9 cellular contexts compared by ENCODE assay signal in the genomic region with DNA sequence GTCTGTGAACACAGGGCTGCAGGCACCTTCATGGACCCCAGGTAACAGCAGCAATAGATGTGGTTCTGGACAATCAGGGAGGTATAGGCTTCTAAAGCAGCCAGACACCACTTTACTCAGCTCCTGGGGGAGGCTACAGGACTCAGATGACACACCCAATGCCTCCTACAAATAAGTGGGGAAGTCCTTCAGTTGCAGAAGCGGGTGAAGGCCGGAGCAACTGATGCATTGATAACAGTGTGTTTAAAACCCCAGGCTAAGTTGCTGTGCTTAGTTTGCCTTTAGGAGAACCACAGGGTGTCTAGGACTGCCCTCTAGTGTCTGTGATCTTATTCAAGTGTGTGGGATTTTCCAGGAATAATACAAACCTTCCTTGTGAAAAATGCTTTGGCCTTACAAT. TPM values are rescaled to one million over a fixed set of nuclear protein-coding genes. Genes with fewer than 3 reads are reported as not detected.
A peak's percentile ranks its signal among the peaks of the same experiment; 100 is the strongest.
DNase-seq lines count a peak whose midpoint lies in the region; ATAC-seq and TF ChIP-seq lines count a peak whose summit lies in the region.
"Had no signal": no experiment of that assay in that cellular context is flagged by ENCODE, and none has a peak within 500 bp of the region (broad histone marks: within the 10 kb centered on the region; RNA-seq: fewer than 3 reads in every experiment).

No MANE protein-coding gene starts in this region.

- H3K36me3 ChIP-seq in HCT116 (ENCODE audit: control insufficient read depth in 1 of 2, insufficient read depth in 2 of 2, low read length in 2 of 2) (no peaks in the 10 kb centered on the region), SK-N-SH (replicated peaks in 1 of 2; ENCODE audit: control insufficient read depth in 1 of 2, insufficient read depth in 2 of 2, low read length in 1 of 2) (no peaks in the 10 kb centered on the region)
- H3K36me3 ChIP-seq in CD8-positive, alpha-beta memory T cell (ENCODE audit: insufficient read depth, low read length): no peaks in the 10 kb centered on the region

- no peaks in the 10 kb centered on the region for H3K4me1 Mint-ChIP-seq in CD8-positive, alpha-beta memory T cell
- H3K4me1 Mint-ChIP-seq: T-cell had no signal

- RAD21 ChIA-PET in HCT116 (lab: Charles Lee; ENCODE audit: low non-redundant PET in 1 of 2, low total read pairs in 2 of 2, uncharacterized antibody in 2 of 2, unreplicated experiment in 2 of 2): no interaction called here

- no peak overlapping the region for H3K27ac Mint-ChIP-seq in CD8-positive, alpha-beta memory T cell
- H3K27ac Mint-ChIP-seq: T-cell had no signal

- H3K9me3 Mint-ChIP-seq in CD8-positive, alpha-beta memory T cell: peaks cover 0 to 11% (median 4%) of the 10 kb centered on the region in 5 donors

- H3K4me2 ChIP-seq in HCT116 (ENCODE audit: low read length) (no peak overlapping the region), SK-N-SH (no peak overlapping the region)

- no peak for TF ChIP-seq EP300 in SK-N-SH (IDR thresholded peaks at IDR 0.05; ENCODE audit: borderline replicate concordance in 1 of 2, low read depth in 1 of 2, low read length in 1 of 2)

- no peak overlapping the region for H3K4me3 Mint-ChIP-seq in CD8-positive, alpha-beta memory T cell
- H3K4me3 Mint-ChIP-seq: T-cell had no signal

- 0% methylated on average over 2 of the region's 2 CpGs for WGBS in SK-N-SH (ENCODE audit: low lambda C conversion rate)

- H4K20me1 ChIP-seq in HCT116 (ENCODE audit: insufficient read depth): no peaks in the 10 kb centered on the region
- no peaks in the 10 kb centered on the region for H4K20me1 ChIP-seq in SK-N-SH (ENCODE audit: insufficient read depth)

- H3K27me3 ChIP-seq in HCT116 (ENCODE audit: insufficient read depth, low read length) (peaks cover 17% of the 10 kb centered on the region), SK-N-SH (ENCODE audit: insufficient read depth) (peaks cover 5% of the 10 kb centered on the region; the same call in 1 of the 2 replicates), foreskin keratinocyte (peaks cover 9% of the 10 kb centered on the region)
- no peaks in the 10 kb centered on the region for H3K27me3 ChIP-seq in CD8-positive, alpha-beta memory T cell (ENCODE audit: insufficient read depth, low read length, poor library complexity, severe bottlenecking)

- ATAC-seq in HCT116 (peak; percentile 88), foreskin keratinocyte (peak; percentile 66), GM19324 (IDR thresholded peaks at IDR 0.05; ENCODE audit: low FRiP score, unreplicated experiment) (no peak)

- no peaks in the 10 kb centered on the region for H3F3A ChIP-seq in SK-N-SH (replicated peaks; ENCODE audit: insufficient read depth)

- H2AFZ ChIP-seq in HCT116 (ENCODE audit: low read depth, low read length, poor library complexity, severe bottlenecking) (no peak overlapping the region), SK-N-SH (ENCODE audit: low read depth) (no peak overlapping the region)

- CTCF ChIA-PET in HCT116 (lab: Charles Lee) (no interaction called here), SK-N-SH (lab: Yijun Ruan, JAX) (interaction anchor here (0.7 to 3.3 kb wide), 11 partner anchors 11 to 297 kb away, joined by 3 to 12 read pairs (median 4); no protein-coding TSS in a partner anchor)
- CTCF ChIA-PET in CD8-positive, alpha-beta memory T cell (lab: Charles Lee): no interaction called here

- no peaks in the 10 kb centered on the region for H3K79me2 ChIP-seq in HCT116 (ENCODE audit: insufficient read depth, low read length)
- H3K79me2 ChIP-seq in SK-N-SH (ENCODE audit: insufficient read depth): no peaks in the 10 kb centered on the region

- no peak for TF ChIP-seq POLR2A in HCT116 (IDR thresholded peaks at IDR 0.05; ENCODE audit: borderline replicate concordance, extremely low read depth, insufficient read depth, insufficient read length)

- peak; percentile 71 for DNase-seq in DMS53 (lab: John Stamatoyannopoulos, UW)
- DNase-seq in HCT116 (ENCODE audit: low read depth, low spot score): peak; percentile 27
- peak; percentile 60 for DNase-seq in SK-N-SH
- peak in 1 of 2 donors; percentile 22 for DNase-seq in foreskin keratinocyte
- DNase-seq in retina: peak; percentile 26
- no peak for DNase-seq in NCI-H2029 (lab: John Stamatoyannopoulos, UW)
- no peak for DNase-seq in CD8-positive, alpha-beta memory T cell
- DNase-seq: T-cell had no signal

- peak; percentile 53 to 63 (median 54); a peak in 5 of 6 replicates for TF ChIP-seq CTCF in HCT116 (IDR thresholded peaks at IDR 0.05 in 2 of 3, conservative IDR thresholded peaks at IDR 0.05 in 1 of 3; ENCODE audit: borderline replicate concordance in 1 of 3, insufficient read depth in 1 of 3, low read depth in 2 of 3, low read length in 2 of 3)
- peak; percentile 64 for TF ChIP-seq CTCF in SK-N-SH (IDR thresholded peaks at IDR 0.05)
- TF ChIP-seq CTCF in foreskin keratinocyte (conservative IDR thresholded peaks at IDR 0.05): peak; percentile 68

- H3K4me3 ChIP-seq in HCT116 (replicated peaks in 1 of 2; ENCODE audit: low read depth in 1 of 2, low read length in 2 of 2) (no peak overlapping the region), SK-N-SH (ENCODE audit: low read depth in 2 of 2, low read length in 1 of 2) (no peak overlapping the region)
- no peak overlapping the region for H3K4me3 ChIP-seq in CD8-positive, alpha-beta memory T cell (ENCODE audit: low read length)

- H3K9me2 ChIP-seq in HCT116 (ENCODE audit: insufficient read depth): no peaks in the 10 kb centered on the region
- no peaks in the 10 kb centered on the region for H3K9me2 ChIP-seq in SK-N-SH

- POLR2A ChIA-PET in HCT116 (lab: Charles Lee) (no interaction called here), SK-N-SH (lab: Yijun Ruan, JAX) (no interaction called here)
- POLR2A ChIA-PET in CD8-positive, alpha-beta memory T cell (lab: Charles Lee): no interaction called here

- H3K27me3 Mint-ChIP-seq in CD8-positive, alpha-beta memory T cell: peaks cover 9 to 29% of the 10 kb centered on the region in 2 donors

- no peak overlapping the region for H3K27ac ChIP-seq in HCT116 (ENCODE audit: low read depth, low read length)
- no peak overlapping the region for H3K27ac ChIP-seq in SK-N-SH (ENCODE audit: low read depth in 2 of 2, low read length in 1 of 2)
- H3K27ac ChIP-seq in foreskin keratinocyte: no peak overlapping the region
- no peak overlapping the region for H3K27ac ChIP-seq in CD8-positive, alpha-beta memory T cell (ENCODE audit: low read depth, low read length)

- no peak overlapping the region for H3K9ac ChIP-seq in HCT116 (ENCODE audit: low read length)
- H3K9ac ChIP-seq in SK-N-SH: no peak overlapping the region

- BruUV-seq in HCT116 (replicated peaks; lab: Mats Ljungman, UMichigan): no TSS peak

- no peaks in the 10 kb centered on the region for H3K36me3 Mint-ChIP-seq in CD8-positive, alpha-beta memory T cell
- H3K36me3 Mint-ChIP-seq: T-cell had no signal

- H3K9me3 ChIP-seq in HCT116 (ENCODE audit: control insufficient read depth in 1 of 2, insufficient read depth in 1 of 2, low read depth in 1 of 2, low read length in 2 of 2): no peaks in the 10 kb centered on the region
- no peaks in the 10 kb centered on the region for H3K9me3 ChIP-seq in SK-N-SH
- no peaks in the 10 kb centered on the region for H3K9me3 ChIP-seq in CD8-positive, alpha-beta memory T cell (ENCODE audit: low read length)

- intact Hi-C loops in HCT116 (cut with micrococcal nuclease): loop anchor here (1.0 to 5.0 kb wide), 4 partner anchors 76 to 299 kb away; no protein-coding TSS in a partner anchor

- peak; percentile 62 for TF ChIP-seq RAD21 in HCT116 (IDR thresholded peaks at IDR 0.05; ENCODE audit: low read depth)
- TF ChIP-seq RAD21 in SK-N-SH (IDR thresholded peaks at IDR 0.05; ENCODE audit: low read length): peak; percentile 71

- H3K4me1 ChIP-seq in HCT116 (ENCODE audit: control insufficient read depth in 1 of 2, insufficient read depth in 2 of 2, low read length in 2 of 2): no peaks in the 10 kb centered on the region
- H3K4me1 ChIP-seq in SK-N-SH (ENCODE audit: control insufficient read depth in 1 of 2, insufficient read depth in 2 of 2, low read depth in 1 of 2, low read length in 1 of 2): no peaks in the 10 kb centered on the region
- no peaks in the 10 kb centered on the region for H3K4me1 ChIP-seq in foreskin keratinocyte
- no peaks in the 10 kb centered on the region for H3K4me1 ChIP-seq in CD8-positive, alpha-beta memory T cell (ENCODE audit: insufficient read depth, low read length)

TF ChIP-seq in HCT116, 20 proteins besides CTCF, POLR2A, EP300 and RAD21:
- TF ChIP-seq YY1 (IDR thresholded peaks at IDR 0.05; ENCODE audit: extremely low read depth, insufficient replicate concordance, low read depth, low read length) (no peak), POLR2AphosphoS5 (IDR thresholded peaks at IDR 0.05; ENCODE audit: low read depth, low read length) (no peak), SIN3A (IDR thresholded peaks at IDR 0.05; ENCODE audit: low read depth) (no peak), SRF (IDR thresholded peaks at IDR 0.05; ENCODE audit: low read depth) (no peak), EZH2 (IDR thresholded peaks at IDR 0.05) (no peak), EGR1 (IDR thresholded peaks at IDR 0.05; ENCODE audit: low read depth) (no peak), ZNF274 (IDR thresholded peaks at IDR 0.05; ENCODE audit: low read depth, low read length) (no peak)
- TF ChIP-seq, protein P1, sequence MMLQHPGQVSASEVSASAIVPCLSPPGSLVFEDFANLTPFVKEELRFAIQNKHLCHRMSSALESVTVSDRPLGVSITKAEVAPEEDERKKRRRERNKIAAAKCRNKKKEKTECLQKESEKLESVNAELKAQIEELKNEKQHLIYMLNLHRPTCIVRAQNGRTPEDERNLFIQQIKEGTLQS (IDR thresholded peaks at IDR 0.05): no peak

TF ChIP-seq in SK-N-SH, 30 proteins besides CTCF, POLR2A, EP300 and RAD21 (continues in another document):
- TF ChIP-seq SMC3 (IDR thresholded peaks at IDR 0.05; ENCODE audit: low read depth, low read length): peak; percentile 54

RNA-seq across cellular contexts. Expression of a gene that starts 5.9 kb away (rescaled TPM):
- total RNA-seq in HCT116 (2021; ENCODE audit: unreplicated experiment): 0.02 TPM
- not detected in 2 replicates for polyA plus RNA-seq in HCT116 (2012)
- polyA plus RNA-seq in SK-N-SH (2012; rRNA removed): not detected in 2 replicates
- polyA plus RNA-seq in SK-N-SH (2012; cell fraction: cytosol; rRNA removed): not detected in 2 replicates
- not detected in 2 replicates for polyA plus RNA-seq in SK-N-SH (2012; cell fraction: nucleus; rRNA removed)
- total RNA-seq in foreskin keratinocyte: not detected in 2 replicates
- polyA plus RNA-seq in foreskin keratinocyte: not detected in 2 replicates
- total RNA-seq in CD8-positive, alpha-beta memory T cell: not detected
- polyA plus RNA-seq in CD8-positive, alpha-beta memory T cell: not detected

Comparison
In these comparisons a context has a peak if more than half of its experiments do, and no peak if none do; other contexts are left out.
1. DNase-seq: peak in DMS53 (single experiment), HCT116 (single experiment), SK-N-SH (single experiment) and retina (single experiment); none in NCI-H2029 (single experiment) and CD8-positive, alpha-beta memory T cell (0 of 5).
2. Peak in every context shown above with its lines, with median percentiles within 50 percentile points of each other: CTCF ChIP-seq.